10 cellular contexts compared by ENCODE assay signal in the genomic region with DNA sequence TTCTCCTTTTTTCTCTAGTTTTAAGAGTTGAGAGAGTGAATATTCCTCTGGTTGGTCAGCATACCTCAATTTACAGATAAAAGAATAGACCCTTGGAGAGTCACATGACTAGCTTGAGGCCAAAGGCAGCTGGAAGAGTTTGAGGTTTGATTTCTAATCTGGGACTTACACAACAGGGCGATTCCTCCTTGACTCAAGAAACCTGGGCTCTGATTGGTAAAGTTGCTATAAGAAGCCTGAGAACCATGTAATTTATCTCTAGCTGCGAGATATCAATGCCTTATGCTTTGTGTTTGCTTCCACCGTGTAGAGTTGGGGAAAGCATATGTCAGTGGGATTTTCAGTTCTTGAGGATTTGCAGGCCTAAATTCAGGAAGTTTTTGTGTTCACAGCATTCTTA.
DNase-seq lines count a peak whose midpoint lies in the region; ATAC-seq and TF ChIP-seq lines count a peak whose summit lies in the region.
"Had no signal": no experiment of that assay in that cellular context is flagged by ENCODE, and none has a peak within 500 bp of the region (broad histone marks: within the 10 kb centered on the region; RNA-seq: fewer than 3 reads in every experiment).

No MANE protein-coding gene starts in this region.

- H3K18ac ChIP-seq in mesendoderm (ENCODE audit: low read length), result no peak overlapping the region

- H4K5ac ChIP-seq in mesendoderm (ENCODE audit: low read length), result no peak overlapping the region

- H3K27me3 Mint-ChIP-seq in Calu3 (ENCODE audit: unreplicated experiment) (no peaks in the 10 kb centered on the region), osteocyte (ENCODE audit: unreplicated experiment) (no peaks in the 10 kb centered on the region)

- no peak overlapping the region for H2BK15ac ChIP-seq in mesendoderm (replicated peaks; ENCODE audit: low read depth)

- no TSS peak for BruUV-seq in Calu3 (replicated peaks; lab: Mats Ljungman, UMichigan)

- TF ChIP-seq CTCF in Calu3 (IDR thresholded peaks at IDR 0.05; ENCODE audit: unreplicated experiment) (no peak), fibroblast of lung (conservative IDR thresholded peaks at IDR 0.05 in 1 of 2, IDR thresholded peaks at IDR 0.05 in 1 of 2; ENCODE audit: low read depth in 1 of 2, low read length in 2 of 2) (no peak), osteocyte (IDR thresholded peaks at IDR 0.05) (no peak)

- H3K27ac Mint-ChIP-seq in Calu3 (ENCODE audit: unreplicated experiment) (peak overlapping the region; percentile 91), osteocyte (ENCODE audit: unreplicated experiment) (peak overlapping the region; percentile 88)

- no peak overlapping the region for H3K56ac ChIP-seq in mesendoderm (ENCODE audit: low read length)

- peaks cover 22% of the 10 kb centered on the region for H3K4me1 ChIP-seq in SJSA1 (replicated peaks)
- peaks cover 4% of the 10 kb centered on the region for H3K4me1 ChIP-seq in fibroblast of lung (ENCODE audit: control insufficient read depth, extremely low read depth, insufficient read depth, low read length)
- H3K4me1 ChIP-seq in mesendoderm (ENCODE audit: control insufficient read depth, low read depth, low read length), result no peaks in the 10 kb centered on the region

- peaks cover 13% of the 10 kb centered on the region for H3K79me1 ChIP-seq in mesendoderm (ENCODE audit: low read length)

- H3K27me3 ChIP-seq in SJSA1 (replicated peaks), result no peaks in the 10 kb centered on the region
- H3K27me3 ChIP-seq in fibroblast of lung (ENCODE audit: control insufficient read depth, insufficient read depth, low read length), result no peaks in the 10 kb centered on the region
- no peaks in the 10 kb centered on the region for H3K27me3 ChIP-seq in mesendoderm (ENCODE audit: insufficient read depth, low read length, poor library complexity)

- ATAC-seq in HG03354 (IDR thresholded peaks at IDR 0.05; ENCODE audit: poor library complexity, severe bottlenecking, unreplicated experiment), result no peak

- H3K23ac ChIP-seq in mesendoderm (ENCODE audit: low read length), result no peak overlapping the region

- peaks cover 54% of the 10 kb centered on the region for H3K36me3 Mint-ChIP-seq in Calu3 (ENCODE audit: insufficient read depth, unreplicated experiment)
- peaks cover 11% of the 10 kb centered on the region for H3K36me3 Mint-ChIP-seq in osteocyte (ENCODE audit: unreplicated experiment)

- H3K4me3 Mint-ChIP-seq in Calu3 (ENCODE audit: low read depth, unreplicated experiment), result peak overlapping the region; percentile 60
- H3K4me3 Mint-ChIP-seq in osteocyte (ENCODE audit: unreplicated experiment), result no peak overlapping the region

- no CpG with 5 or more reads among the region's 3 CpGs for WGBS in mesendoderm (ENCODE audit: extremely low coverage, insufficient coverage, low lambda C conversion rate)

- intact Hi-C loops in Calu3 (cut with micrococcal nuclease; ENCODE audit: unreplicated experiment), result loop anchor here (1.0 to 10.0 kb wide), 2 partner anchors 105 to 254 kb away; no protein-coding TSS in a partner anchor

- H3K4me3 ChIP-seq in SJSA1 (no peak overlapping the region), fibroblast of lung (replicated peaks in 1 of 4; ENCODE audit: control extremely low read depth in 1 of 4, insufficient read depth in 1 of 4, low read depth in 3 of 4, low read length in 4 of 4) (no peak overlapping the region), mesendoderm (ENCODE audit: low read length) (no peak overlapping the region)

- peaks cover 72% of the 10 kb centered on the region for H3K4me1 Mint-ChIP-seq in Calu3 (ENCODE audit: low read depth, unreplicated experiment)
- H3K4me1 Mint-ChIP-seq in osteocyte (ENCODE audit: unreplicated experiment), result peaks cover 73% of the 10 kb centered on the region

- no peaks in the 10 kb centered on the region for H4K20me1 ChIP-seq in fibroblast of lung (ENCODE audit: control insufficient read depth, extremely low read depth, insufficient read depth, low read length)

- CTCF ChIA-PET in Calu3 (lab: Charles Lee), result interaction anchor here (0.7 to 1.7 kb wide), 4 partner anchors 8 to 1542 kb away, joined by 3 to 18 read pairs (median 5); no protein-coding TSS in a partner anchor

- H2AFZ ChIP-seq in fibroblast of lung (ENCODE audit: low read length), result no peak overlapping the region

- H3K9ac ChIP-seq in fibroblast of lung (ENCODE audit: insufficient read depth, low read length) (no peak overlapping the region), mesendoderm (ENCODE audit: low read length) (no peak overlapping the region)

- no peak for DNase-seq in Calu3
- DNase-seq in SJSA1 (ENCODE audit: low read depth in 1 of 2, low spot score in 2 of 2), result no peak
- peak; percentile 63 to 79 for DNase-seq in fibroblast of lung (ENCODE audit: low read depth in 2 of 2)
- no peak for DNase-seq in osteocyte (ENCODE audit: extremely low spot score, unreplicated experiment)
- DNase-seq in islet precursor cell, result no peak
- DNase-seq in mesendoderm, result no peak
- DNase-seq in activated T-cell treated with anti-CD3 and anti-CD28 coated beads for 4 hours, result no peak
- DNase-seq: NCI-H1048; stimulated activated CD4-positive, alpha-beta T cell treated with anti-CD3 and anti-CD28 coated beads, Interleukin-12 subunit alpha, Interleukin-12 subunit beta, amount 100 ng/mL, for 4 hours had no signal

- no peak overlapping the region for H4K8ac ChIP-seq in mesendoderm (ENCODE audit: low read depth, low read length)

- no peak overlapping the region for H2BK5ac ChIP-seq in mesendoderm (ENCODE audit: low read length)

- H3K4me2 ChIP-seq in fibroblast of lung (ENCODE audit: extremely low read depth, insufficient read depth, low read length) (no peak overlapping the region), mesendoderm (ENCODE audit: low read length) (no peak overlapping the region)

- H3K36me3 ChIP-seq in SJSA1, result peaks cover 14% of the 10 kb centered on the region
- no peaks in the 10 kb centered on the region for H3K36me3 ChIP-seq in fibroblast of lung (ENCODE audit: control insufficient read depth, insufficient read depth, low read length)
- H3K36me3 ChIP-seq in mesendoderm (ENCODE audit: control insufficient read depth, insufficient read depth, low read length), result no peaks in the 10 kb centered on the region

- H3K9me3 ChIP-seq in SJSA1 (replicated peaks), result no peaks in the 10 kb centered on the region
- H3K9me3 ChIP-seq in fibroblast of lung (ENCODE audit: control insufficient read depth, insufficient read depth, low read depth, low read length), result no peaks in the 10 kb centered on the region

- H2AK5ac ChIP-seq in mesendoderm (ENCODE audit: low read length), result no peak overlapping the region

- H3K79me2 ChIP-seq in fibroblast of lung (ENCODE audit: control insufficient read depth, insufficient read depth, low read length), result peaks cover 11% of the 10 kb centered on the region
- H3K79me2 ChIP-seq in mesendoderm (ENCODE audit: control insufficient read depth, insufficient read depth, low read length), result peaks cover 5% of the 10 kb centered on the region

- H2BK120ac ChIP-seq in mesendoderm (ENCODE audit: low read depth, low read length), result no peak overlapping the region

- H3K9me3 Mint-ChIP-seq in Calu3 (ENCODE audit: low read depth, unreplicated experiment), result no peaks in the 10 kb centered on the region
- no peaks in the 10 kb centered on the region for H3K9me3 Mint-ChIP-seq in osteocyte (ENCODE audit: unreplicated experiment)

- H3K4ac ChIP-seq in mesendoderm (ENCODE audit: low read depth, low read length), result no peak overlapping the region

- peak overlapping the region; percentile 58 for H3K27ac ChIP-seq in SJSA1
- H3K27ac ChIP-seq in fibroblast of lung (ENCODE audit: insufficient read depth, low read length), result no peak overlapping the region
- no peak overlapping the region for H3K27ac ChIP-seq in mesendoderm (ENCODE audit: low read depth, low read length)

Comparison
In these comparisons a context has a peak if more than half of its experiments do, and no peak if none do; other contexts are left out.
1. DNase-seq: peak in fibroblast of lung (2 of 2); none in Calu3 (single experiment), SJSA1 (0 of 2), osteocyte (single experiment), islet precursor cell (single experiment), mesendoderm (single experiment) and activated T-cell treated with anti-CD3 and anti-CD28 coated beads for 4 hours (single experiment).